Comparison of ENCODE assay signal across 1 cellular context in genomic region chr16:67968440-67969285, GRCh38.
TF ChIP-seq lines count a peak whose summit lies in the region.

Gene SLC12A4 (minus strand): TSS chr16:67968637. CDS start chr16:67968553, 84 bp downstream.

TF ChIP-seq in HepG2, 621 proteins besides CTCF, POLR2A, EP300 and RAD21 (continued from another document and continues in another):
- TF ChIP-seq NFAT5 (CRISPR knock-in tag; IDR thresholded peaks at IDR 0.05) (no peak), BORCS8-MEF2B (CRISPR knock-in tag; IDR thresholded peaks at IDR 0.05) (peak; percentile 61; the same call in 1 of the 2 replicates), HMGXB3 (CRISPR knock-in tag; IDR thresholded peaks at IDR 0.05; ENCODE audit: borderline replicate concordance) (0 out of 2 replicates have a peak, but pooled peaks have one; percentile 23), ZNF563 (CRISPR knock-in tag; IDR thresholded peaks at IDR 0.05) (no peak; the same call in 1 of the 2 replicates), MIER2 (CRISPR knock-in tag; IDR thresholded peaks at IDR 0.05) (no peak; the same call in 1 of the 2 replicates), SIX1 (CRISPR knock-in tag; IDR thresholded peaks at IDR 0.05; ENCODE audit: borderline replicate concordance) (0 out of 2 replicates have a peak, but pooled peaks have one; percentile 3), AGO1 (IDR thresholded peaks at IDR 0.05; ENCODE audit: low read depth, low read length, poor library complexity, severe bottlenecking) (no peak), ZNF646 (CRISPR knock-in tag; IDR thresholded peaks at IDR 0.05) (0 out of 2 replicates have a peak, but pooled peaks have one; percentile 3), YEATS2 (CRISPR knock-in tag; IDR thresholded peaks at IDR 0.05; ENCODE audit: borderline replicate concordance) (peak; percentile 39; the same call in 1 of the 2 replicates), ZNF572 (CRISPR knock-in tag; IDR thresholded peaks at IDR 0.05) (no peak), MEIS2 (CRISPR knock-in tag; IDR thresholded peaks at IDR 0.05) (peak; percentile 66), POGK (CRISPR knock-in tag; conservative IDR thresholded peaks at IDR 0.05) (peak; percentile 53), ZNF574 (CRISPR knock-in tag; IDR thresholded peaks at IDR 0.05) (peak; percentile 62), ZGPAT (CRISPR knock-in tag; IDR thresholded peaks at IDR 0.05) (peak; percentile 95), ZNF382 (CRISPR knock-in tag; IDR thresholded peaks at IDR 0.05; ENCODE audit: borderline replicate concordance) (no peak), AHDC1 (CRISPR knock-in tag; IDR thresholded peaks at IDR 0.05; ENCODE audit: borderline replicate concordance) (peak; percentile 7; the same call in 1 of the 2 replicates), ZNF564 (CRISPR knock-in tag; IDR thresholded peaks at IDR 0.05) (peak; percentile 84; the same call in 1 of the 2 replicates), ZNF225 (CRISPR knock-in tag; IDR thresholded peaks at IDR 0.05) (peak; percentile 64; the same call in 1 of the 2 replicates)
